ENCODE assay signal across 14 cellular contexts in the genomic region with DNA sequence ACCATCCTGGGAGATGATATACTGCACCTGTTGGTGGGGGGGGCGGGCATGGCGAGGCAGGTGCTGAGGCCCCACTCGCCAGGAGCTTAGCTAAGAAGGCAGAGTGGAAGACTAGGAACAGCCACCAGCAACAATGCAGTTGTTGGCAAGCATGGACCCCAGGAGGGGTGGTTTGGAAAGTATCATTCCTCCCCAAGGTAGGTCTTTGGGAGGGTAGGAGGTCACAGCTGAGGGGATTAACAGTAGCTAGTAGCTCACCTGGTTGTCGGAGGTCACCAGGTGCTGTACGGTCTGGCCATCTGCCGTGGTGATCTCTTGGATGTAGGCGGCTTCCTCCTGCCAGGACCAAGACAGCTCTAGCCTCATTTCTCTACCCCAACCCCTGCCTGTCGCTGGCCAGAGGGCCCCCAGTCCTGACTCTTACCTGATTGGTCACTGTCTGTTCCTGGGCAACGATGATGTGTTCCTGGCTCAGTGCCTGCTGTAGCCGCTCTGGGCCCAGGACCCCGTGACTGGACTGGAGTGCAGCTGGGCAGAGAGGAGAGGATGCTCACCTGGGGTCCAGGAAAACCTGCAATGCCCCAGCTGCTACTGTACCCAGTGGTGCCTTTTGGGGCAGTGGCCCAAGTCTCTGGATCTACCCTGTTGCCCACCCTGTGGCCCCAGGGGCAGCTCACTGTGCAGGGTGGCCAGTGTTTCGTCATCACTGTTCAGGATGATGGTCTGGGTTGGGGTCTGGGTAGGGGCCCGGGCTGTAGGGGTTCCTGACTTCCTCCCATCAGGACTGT. TPM values are rescaled to one million over a fixed set of nuclear protein-coding genes. Genes with fewer than 3 reads are reported as not detected.
A peak's percentile ranks its signal among the peaks of the same experiment; 100 is the strongest.
DNase-seq lines count a peak whose midpoint lies in the region; ATAC-seq and TF ChIP-seq lines count a peak whose summit lies in the region.
"Had no signal": no experiment of that assay in that cellular context is flagged by ENCODE, and none has a peak within 500 bp of the region (broad histone marks: within the 10 kb centered on the region; RNA-seq: fewer than 3 reads in every experiment).

No MANE protein-coding gene starts in this region.

- peaks cover 23% of the 10 kb centered on the region for H3K36me3 Mint-ChIP-seq in CD4-positive, CD25-positive, alpha-beta regulatory T cell
- peaks cover 62% of the 10 kb centered on the region for H3K36me3 Mint-ChIP-seq in effector memory CD8-positive, alpha-beta T cell (ENCODE audit: insufficient read depth)
- H3K36me3 Mint-ChIP-seq: naive B cell had no signal

- in situ Hi-C loops in GM23248 (cut with MboI) = loop anchor here (10.0 kb wide), 1 partner anchor 125 kb away; the partner anchor contains the start of gene TNNC2

- no peak for TF ChIP-seq POLR2A in Peyer's patch (IDR thresholded peaks at IDR 0.05)

- no peak for ATAC-seq in CD4-positive, CD25-positive, alpha-beta regulatory T cell (ENCODE audit: low read depth in 2 of 2)
- 0 out of 3 replicates have a peak, but pooled peaks have one; percentile 2 for ATAC-seq in DND-41 (ENCODE audit: insufficient read depth, low read depth)
- no peak for ATAC-seq in effector memory CD8-positive, alpha-beta T cell (replicated peaks)
- ATAC-seq in stimulated activated naive CD8-positive, alpha-beta T cell treated with anti-CD3 and anti-CD28 coated beads, Interleukin-15, amount 100 ng/mL, for 72 hours = no peak

- TF ChIP-seq CTCF in DND-41 (IDR thresholded peaks at IDR 0.05; ENCODE audit: borderline replicate concordance, extremely low read depth, low read length, poor library complexity, severe bottlenecking) (no peak), Peyer's patch (IDR thresholded peaks at IDR 0.05) (no peak)

- no peaks in the 10 kb centered on the region for H3K9me3 ChIP-seq in CD4-positive, CD25-positive, alpha-beta regulatory T cell (ENCODE audit: control insufficient read depth in 2 of 2, low read length in 2 of 2)
- H3K9me3 ChIP-seq in DND-41 (ENCODE audit: insufficient read depth, low read length, severe bottlenecking) (no peaks in the 10 kb centered on the region), Peyer's patch (no peaks in the 10 kb centered on the region), GM23248 (ENCODE audit: low read depth) (no peaks in the 10 kb centered on the region)
- H3K9me3 ChIP-seq: sigmoid colon, SJSA1 had no signal

- no peaks in the 10 kb centered on the region for H3K27me3 Mint-ChIP-seq in CD4-positive, CD25-positive, alpha-beta regulatory T cell
- H3K27me3 Mint-ChIP-seq in effector memory CD8-positive, alpha-beta T cell = no peaks in the 10 kb centered on the region
- H3K27me3 Mint-ChIP-seq in stimulated activated naive CD8-positive, alpha-beta T cell treated with anti-CD3 and anti-CD28 coated beads, Interleukin-15, amount 100 ng/mL, for 72 hours = no peaks in the 10 kb centered on the region
- H3K27me3 Mint-ChIP-seq: naive B cell had no signal

- no peaks in the 10 kb centered on the region for H3K79me2 ChIP-seq in DND-41 (ENCODE audit: insufficient read depth, low read length)
- H3K79me2 ChIP-seq in GM23248 (ENCODE audit: insufficient read depth) = no peaks in the 10 kb centered on the region

- H3K4me1 ChIP-seq in CD4-positive, CD25-positive, alpha-beta regulatory T cell (ENCODE audit: control insufficient read depth, insufficient read depth, low read length, poor library complexity, severe bottlenecking) = no peaks in the 10 kb centered on the region
- H3K4me1 ChIP-seq in DND-41 (ENCODE audit: insufficient read depth, low read length) (no peaks in the 10 kb centered on the region), Peyer's patch (peaks cover 0 to 6% (median 0%) of the 10 kb centered on the region in 4 donors), GM23248 (ENCODE audit: insufficient read depth) (peaks cover 8% of the 10 kb centered on the region; the same call in 1 of the 2 replicates)
- H3K4me1 ChIP-seq: sigmoid colon, SJSA1 had no signal

- H2AFZ ChIP-seq in DND-41 (ENCODE audit: low read depth, low read length) = no peak overlapping the region
- H2AFZ ChIP-seq in GM23248 = no peak overlapping the region

- H3K4me3 ChIP-seq in CD4-positive, CD25-positive, alpha-beta regulatory T cell (ENCODE audit: low read depth, low read length) = no peak overlapping the region
- H3K4me3 ChIP-seq in DND-41 (ENCODE audit: low read depth in 1 of 2, low read length in 2 of 2) = no peak overlapping the region
- no peak overlapping the region for H3K4me3 ChIP-seq in Peyer's patch
- H3K4me3 ChIP-seq in GM23248 = no peak overlapping the region
- H3K4me3 ChIP-seq: sigmoid colon, SJSA1 had no signal

- 81 to 82% methylated on average over 13 of the region's 13 CpGs for WGBS in GM23248 (ENCODE audit: low coverage in 1 of 2, low lambda C conversion rate in 2 of 2, missing lambda C conversion rate in 2 of 2), 2 experiments

- no peaks in the 10 kb centered on the region for H3K27me3 ChIP-seq in CD4-positive, CD25-positive, alpha-beta regulatory T cell (ENCODE audit: control insufficient read depth, insufficient read depth, low read length)
- H3K27me3 ChIP-seq in DND-41 (ENCODE audit: insufficient read depth, low read length, poor library complexity) (no peaks in the 10 kb centered on the region), Peyer's patch (no peaks in the 10 kb centered on the region), GM23248 (replicated peaks; ENCODE audit: insufficient read depth) (no peaks in the 10 kb centered on the region)
- H3K27me3 ChIP-seq: sigmoid colon, SJSA1 had no signal

- H3K4me1 Mint-ChIP-seq in CD4-positive, CD25-positive, alpha-beta regulatory T cell = peaks cover 0 to 2% (median 0%) of the 10 kb centered on the region in 4 donors
- peaks cover 14 to 32% of the 10 kb centered on the region in 2 donors for H3K4me1 Mint-ChIP-seq in effector memory CD8-positive, alpha-beta T cell (ENCODE audit: low read depth in 2 of 2)
- H3K4me1 Mint-ChIP-seq in stimulated activated naive CD8-positive, alpha-beta T cell treated with anti-CD3 and anti-CD28 coated beads, Interleukin-15, amount 100 ng/mL, for 72 hours = peaks cover 14% of the 10 kb centered on the region

- no peaks in the 10 kb centered on the region for H3K9me2 ChIP-seq in GM23248 (ENCODE audit: insufficient read depth)

- H3K4me2 ChIP-seq in DND-41 (ENCODE audit: insufficient read depth, low read length) (no peak overlapping the region), GM23248 (ENCODE audit: unreplicated experiment) (no peak overlapping the region)
- H3K4me2 ChIP-seq: KMS-11 had no signal

- H3K4me3 Mint-ChIP-seq in CD4-positive, CD25-positive, alpha-beta regulatory T cell = no peak overlapping the region
- H3K4me3 Mint-ChIP-seq in effector memory CD8-positive, alpha-beta T cell = no peak overlapping the region
- no peak overlapping the region for H3K4me3 Mint-ChIP-seq in stimulated activated naive CD8-positive, alpha-beta T cell treated with anti-CD3 and anti-CD28 coated beads, Interleukin-15, amount 100 ng/mL, for 72 hours

- DNase-seq in CD4-positive, CD25-positive, alpha-beta regulatory T cell = no peak
- DNase-seq in DND-41 (no peak), Peyer's patch (no peak), GM23248 (no peak)
- DNase-seq in effector memory CD8-positive, alpha-beta T cell = no peak
- no peak for DNase-seq in stimulated activated naive CD8-positive, alpha-beta T cell treated with anti-CD3 and anti-CD28 coated beads, Interleukin-15, amount 100 ng/mL, for 72 hours
- DNase-seq: activated CD8-positive, alpha-beta memory T cell treated with anti-CD3 and anti-CD28 coated beads, Interleukin-2, amount 50 U/mL, for 4 hours; left cardiac atrium; naive B cell; NCI-H187; NCI-H748 treated with DMSO at 0.1 percent for 48 hours; sigmoid colon had no signal

- H3F3A ChIP-seq in GM23248 (ENCODE audit: insufficient read depth) = peaks cover 15% of the 10 kb centered on the region; the same call in 1 of the 2 replicates

- no peak overlapping the region for H3K27ac ChIP-seq in CD4-positive, CD25-positive, alpha-beta regulatory T cell (ENCODE audit: insufficient read depth, low read length, poor library complexity, severe bottlenecking)
- H3K27ac ChIP-seq in DND-41 (ENCODE audit: low read length) (no peak overlapping the region), Peyer's patch (peak overlapping the region in 1 of 4 donors; percentile 10), GM23248 (no peak overlapping the region)
- H3K27ac ChIP-seq: KMS-11, sigmoid colon, SJSA1 had no signal

- H3K9ac ChIP-seq in DND-41 (ENCODE audit: low read depth, low read length) (no peak overlapping the region), GM23248 (no peak overlapping the region)
- H3K9ac ChIP-seq: KMS-11 had no signal

- H3K9me3 Mint-ChIP-seq in CD4-positive, CD25-positive, alpha-beta regulatory T cell = peaks cover 0 to 3% (median 0%) of the 10 kb centered on the region in 7 donors
- no peaks in the 10 kb centered on the region for H3K9me3 Mint-ChIP-seq in effector memory CD8-positive, alpha-beta T cell
- no peaks in the 10 kb centered on the region for H3K9me3 Mint-ChIP-seq in stimulated activated naive CD8-positive, alpha-beta T cell treated with anti-CD3 and anti-CD28 coated beads, Interleukin-15, amount 100 ng/mL, for 72 hours
- H3K9me3 Mint-ChIP-seq: naive B cell had no signal

- H4K20me1 ChIP-seq in DND-41 (ENCODE audit: insufficient read depth, low read length) = peaks cover 19% of the 10 kb centered on the region
- no peaks in the 10 kb centered on the region for H4K20me1 ChIP-seq in GM23248 (ENCODE audit: insufficient read depth)

- H3K27ac Mint-ChIP-seq in CD4-positive, CD25-positive, alpha-beta regulatory T cell = peak overlapping the region in 2 of 3 donors; percentile 28 to 64
- H3K27ac Mint-ChIP-seq in effector memory CD8-positive, alpha-beta T cell = peak overlapping the region; percentile 56 to 86
- peak overlapping the region in 1 of 2 donors; percentile 65 for H3K27ac Mint-ChIP-seq in stimulated activated naive CD8-positive, alpha-beta T cell treated with anti-CD3 and anti-CD28 coated beads, Interleukin-15, amount 100 ng/mL, for 72 hours

- H3K36me3 ChIP-seq in CD4-positive, CD25-positive, alpha-beta regulatory T cell (ENCODE audit: control insufficient read depth, insufficient read depth, low read length) = peaks cover 80% of the 10 kb centered on the region
- H3K36me3 ChIP-seq in DND-41 (ENCODE audit: insufficient read depth, low read length) (peaks cover 90% of the 10 kb centered on the region), Peyer's patch (peaks cover 0 to 90% (median 0%) of the 10 kb centered on the region in 3 donors), GM23248 (ENCODE audit: low read depth) (peaks cover 25% of the 10 kb centered on the region; the same call in 1 of the 2 replicates)

RNA-seq across cellular contexts. Expression of gene PCIF1, which starts 15.3 kb away (rescaled TPM):
- 95.3 TPM for total RNA-seq in CD4-positive, CD25-positive, alpha-beta regulatory T cell
- polyA plus RNA-seq in CD4-positive, CD25-positive, alpha-beta regulatory T cell = 10 to 100 TPM; 82.0 to 93.6 (median 91.8) TPM
- 10 to 100 TPM; 25.0 to 53.2 (median 44.9) TPM for total RNA-seq in Peyer's patch
- 4.2 and 5.3 TPM in 2 replicates for total RNA-seq in GM23248 (2014; rRNA removed; shearing (Covaris generic))
- polyA plus RNA-seq in GM23248 (2016; fragmentation: Nextera tagmentation; extraction: Ambion mirVana) = 23.8 and 24.3 TPM in 2 replicates

RNA-seq across cellular contexts. Expression of gene ZNF335, which starts 22.3 kb away (rescaled TPM):
- total RNA-seq in CD4-positive, CD25-positive, alpha-beta regulatory T cell = 137 TPM
- polyA plus RNA-seq in CD4-positive, CD25-positive, alpha-beta regulatory T cell = 10 to 100 TPM in 3 of 4 donors, 1 to 10 TPM in 1; 8.2 to 15.1 (median 12.0) TPM
- 10 to 100 TPM; 34.3 to 60.1 (median 53.6) TPM for total RNA-seq in Peyer's patch
- 10.8 and 12.6 TPM in 2 replicates for total RNA-seq in GM23248 (2014; rRNA removed; shearing (Covaris generic))
- polyA plus RNA-seq in GM23248 (2016; fragmentation: Nextera tagmentation; extraction: Ambion mirVana) = 6.0 and 6.9 TPM in 2 replicates

RNA-seq across cellular contexts. Expression of gene PLTP, which starts 37.8 kb away (rescaled TPM):
- total RNA-seq in CD4-positive, CD25-positive, alpha-beta regulatory T cell = 0.67 TPM
- polyA plus RNA-seq in CD4-positive, CD25-positive, alpha-beta regulatory T cell = 1 to 10 TPM in 3 of 4 donors, not detected in 1; 2.0 to 4.6 (median 2.3) TPM
- 10 to 100 TPM; 25.0 to 99.3 (median 35.7) TPM for total RNA-seq in Peyer's patch
- 14.5 and 22.6 TPM in 2 replicates for total RNA-seq in GM23248 (2014; rRNA removed; shearing (Covaris generic))
- 24.4 and 25.7 TPM in 2 replicates for polyA plus RNA-seq in GM23248 (2016; fragmentation: Nextera tagmentation; extraction: Ambion mirVana)

RNA-seq across cellular contexts. Expression of gene CTSA, which starts 58.6 kb away (rescaled TPM):
- 104 TPM for total RNA-seq in CD4-positive, CD25-positive, alpha-beta regulatory T cell
- polyA plus RNA-seq in CD4-positive, CD25-positive, alpha-beta regulatory T cell = 100 to 1,000 TPM; 148 to 190 (median 168) TPM
- 100 to 1,000 TPM in 3 of 4 donors, 10 to 100 TPM in 1; 85.0 to 602 (median 258) TPM for total RNA-seq in Peyer's patch
- total RNA-seq in GM23248 (2014; rRNA removed; shearing (Covaris generic)) = 154 and 176 TPM in 2 replicates
- polyA plus RNA-seq in GM23248 (2016; fragmentation: Nextera tagmentation; extraction: Ambion mirVana) = 303 and 321 TPM in 2 replicates

RNA-seq across cellular contexts. Expression of gene NEURL2, which starts 58.7 kb away (rescaled TPM):
- 0.76 TPM for total RNA-seq in CD4-positive, CD25-positive, alpha-beta regulatory T cell
- 1 to 10 TPM; 1.4 to 3.0 (median 2.5) TPM for polyA plus RNA-seq in CD4-positive, CD25-positive, alpha-beta regulatory T cell
- total RNA-seq in Peyer's patch = 10 to 100 TPM in 3 of 4 donors, 1 to 10 TPM in 1; 3.3 to 27.6 (median 23.9) TPM
- 4.3 and 8.3 TPM in 2 replicates for total RNA-seq in GM23248 (2014; rRNA removed; shearing (Covaris generic))
- polyA plus RNA-seq in GM23248 (2016; fragmentation: Nextera tagmentation; extraction: Ambion mirVana) = 1.4 and 2.1 TPM in 2 replicates
